ENCODE assay signal across 11 cellular contexts in the genomic region with DNA sequence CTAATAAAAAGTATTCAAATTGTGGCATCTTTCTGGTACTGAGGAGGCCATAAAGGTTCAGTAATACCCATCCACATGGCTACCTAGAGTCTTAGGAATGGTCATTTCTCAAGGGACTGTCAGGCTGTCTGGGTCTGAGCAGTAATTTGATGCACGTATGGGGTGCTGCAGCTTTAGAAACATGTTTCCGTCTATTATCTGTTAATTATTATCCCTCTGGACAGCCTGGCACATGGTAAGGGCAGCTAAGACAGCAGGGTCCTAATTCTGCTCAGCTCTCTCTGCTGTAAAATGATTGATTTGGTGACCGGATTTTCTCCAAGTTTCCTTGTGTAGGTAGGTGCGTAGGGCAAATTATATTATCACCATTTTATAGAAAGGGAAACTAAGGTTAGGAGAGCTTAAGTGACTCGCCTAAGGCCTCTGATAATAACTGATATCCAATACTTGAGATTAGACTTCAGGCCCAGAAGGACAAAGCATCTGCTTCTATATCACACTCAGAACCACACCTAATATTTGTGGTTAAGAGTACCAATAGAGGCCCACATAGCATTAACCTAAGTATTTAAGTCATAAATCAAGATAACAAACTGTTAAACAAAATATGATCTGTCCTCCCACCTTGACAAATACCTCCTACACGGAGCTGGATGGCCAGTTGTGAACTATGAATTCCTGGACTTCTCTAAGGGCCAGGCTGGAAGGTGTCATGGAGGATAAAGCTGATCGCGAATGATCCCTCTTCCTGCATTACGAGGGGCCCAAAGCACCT. TPM values are rescaled to one million over a fixed set of nuclear protein-coding genes. Genes with fewer than 3 reads are reported as not detected.
DNase-seq lines count a peak whose midpoint lies in the region; ATAC-seq, FAIRE-seq and TF ChIP-seq lines count a peak whose summit lies in the region.
"Had no signal": no experiment of that assay in that cellular context is flagged by ENCODE, and none has a peak within 500 bp of the region (broad histone marks: within the 10 kb centered on the region; RNA-seq: fewer than 3 reads in every experiment).

No MANE protein-coding gene starts in this region.

- no peak for FAIRE-seq in HepG2 (lab: Jason Lieb, UNC)
- FAIRE-seq: kidney had no signal

- H3K27ac ChIP-seq in HepG2 (ENCODE audit: extremely low read length, insufficient read depth, low read length) (no peak overlapping the region), right lobe of liver (no peak overlapping the region)

- no TSS peak for BruUV-seq in HepG2 (replicated peaks; lab: Mats Ljungman, UMichigan)

- DNase-seq in HepG2 (ENCODE audit: low spot score), result no peak
- no peak for DNase-seq in right lobe of liver
- DNase-seq in activated T-helper 2 cell treated with anti-CD3 and anti-CD28 coated beads, Interferon-gamma antibody, Interleukin-2, Interleukin-4, amounts not matched to agents 10 μg/mL and 5 μg/mL and 100 μg/mL, durations not matched to agents 14 hours and 24 hours and 36 hours (ENCODE audit: low spot score), result no peak
- peak; percentile 81 for DNase-seq in kidney tubule cell (ENCODE audit: low spot score)
- DNase-seq in GDM1 (lab: John Stamatoyannopoulos, UW), result no peak
- DNase-seq in sciatic nerve (ENCODE audit: low spot score), result no peak
- DNase-seq in mucosa of descending colon, result no peak
- DNase-seq: kidney; stimulated activated CD4-positive, alpha-beta T cell treated with anti-CD3 and anti-CD28 coated beads, Interleukin-4, amount 100 ng/mL, for 24 hours; substantia nigra had no signal

- TF ChIP-seq CTCF in HepG2 (CRISPR knock-in tag; IDR thresholded peaks at IDR 0.05), result no peak
- no peak for TF ChIP-seq CTCF in right lobe of liver (IDR thresholded peaks at IDR 0.05)
- TF ChIP-seq CTCF in mucosa of descending colon (IDR thresholded peaks at IDR 0.05), result no peak

- H3K4me1 ChIP-seq in HepG2 (ENCODE audit: insufficient read depth, low read length), result peaks cover 34% of the 10 kb centered on the region
- H3K4me1 ChIP-seq in right lobe of liver, result peaks cover 0 to 18% (median 3%) of the 10 kb centered on the region in 4 donors
- peaks cover 8% of the 10 kb centered on the region for H3K4me1 ChIP-seq in mucosa of descending colon (ENCODE audit: low read depth)

- no peak for ATAC-seq in HepG2
- no peak for ATAC-seq in right lobe of liver
- no peak for ATAC-seq in GM21528 (IDR thresholded peaks at IDR 0.05; ENCODE audit: low FRiP score, unreplicated experiment)
- no peak for ATAC-seq in sciatic nerve
- no peak for ATAC-seq in mucosa of descending colon

- intact Hi-C loops in HepG2 (cut with micrococcal nuclease; ENCODE audit: unreplicated experiment), result no loop called here
- intact Hi-C loops in right lobe of liver (cut with DNase I), result no loop called here
- intact Hi-C loops in activated T-helper 2 cell treated with anti-CD3 and anti-CD28 coated beads, Interferon-gamma antibody, Interleukin-2, Interleukin-4, amounts not matched to agents 10 μg/mL and 5 μg/mL and 100 μg/mL, durations not matched to agents 14 hours and 24 hours and 36 hours (cut with micrococcal nuclease), result no loop called here
- intact Hi-C loops in sciatic nerve (cut with DNase I), result no loop called here
- intact Hi-C loops in mucosa of descending colon (cut with DNase I, micrococcal nuclease), result loop anchor here in 1 of 2 donors (10.0 kb wide), 1 partner anchor 104 kb away; no protein-coding TSS in a partner anchor

- H3K9me3 Mint-ChIP-seq in activated T-helper 2 cell treated with anti-CD3 and anti-CD28 coated beads, Interferon-gamma antibody, Interleukin-2, Interleukin-4, amounts not matched to agents 10 μg/mL and 5 μg/mL and 100 μg/mL, durations not matched to agents 14 hours and 24 hours and 36 hours, result no peaks in the 10 kb centered on the region

- TF ChIP-seq POLR2A in HepG2 (IDR thresholded peaks at IDR 0.05; ENCODE audit: insufficient read depth in 1 of 2, low read depth in 2 of 2, low read length in 2 of 2) (no peak), right lobe of liver (IDR thresholded peaks at IDR 0.05) (no peak)

- in situ Hi-C loops in HepG2 (cut with HindIII; ENCODE audit: extremely low pct_ligation_motif_present, low pct_unique_long_range_greater_than_20kb), result no loop called here

- peaks cover 19% of the 10 kb centered on the region for H3K79me2 ChIP-seq in HepG2 (ENCODE audit: insufficient read depth, low read length)

- peaks cover 11% of the 10 kb centered on the region for H3K4me1 Mint-ChIP-seq in activated T-helper 2 cell treated with anti-CD3 and anti-CD28 coated beads, Interferon-gamma antibody, Interleukin-2, Interleukin-4, amounts not matched to agents 10 μg/mL and 5 μg/mL and 100 μg/mL, durations not matched to agents 14 hours and 24 hours and 36 hours (ENCODE audit: low read depth)

- TF ChIP-seq EP300 in HepG2 (IDR thresholded peaks at IDR 0.05; ENCODE audit: low read depth in 2 of 2, low read length in 2 of 2) (no peak), HepG2 (CRISPR knock-in tag; IDR thresholded peaks at IDR 0.05; ENCODE audit: borderline replicate concordance) (no peak)

- H3K9ac ChIP-seq in HepG2 (ENCODE audit: insufficient read depth, low read depth, low read length), result no peak overlapping the region

- POLR2A ChIA-PET in HepG2 (lab: Yijun Ruan, JAX), result interaction anchor here (0.7 to 1.0 kb wide), 2 partner anchors 16 to 18 kb away, joined by 3 read pairs; no protein-coding TSS in a partner anchor

- no peaks in the 10 kb centered on the region for H3K36me3 ChIP-seq in HepG2 (replicated peaks in 1 of 2; ENCODE audit: control insufficient read depth in 1 of 2, insufficient read depth in 2 of 2, low read length in 2 of 2)
- H3K36me3 ChIP-seq in right lobe of liver, result no peaks in the 10 kb centered on the region
- no peaks in the 10 kb centered on the region for H3K36me3 ChIP-seq in mucosa of descending colon (ENCODE audit: low read depth)

- H3K4me3 Mint-ChIP-seq in activated T-helper 2 cell treated with anti-CD3 and anti-CD28 coated beads, Interferon-gamma antibody, Interleukin-2, Interleukin-4, amounts not matched to agents 10 μg/mL and 5 μg/mL and 100 μg/mL, durations not matched to agents 14 hours and 24 hours and 36 hours (ENCODE audit: low read depth), result peak overlapping the region; percentile 94

- CTCF ChIA-PET in HepG2 (lab: Yijun Ruan, JAX; ENCODE audit: low intra/inter-chr PET ratio, low total read pairs), result no interaction called here

- no peak overlapping the region for H2AFZ ChIP-seq in HepG2 (ENCODE audit: low read length)

- no peak for TF ChIP-seq RAD21 in HepG2 (CRISPR knock-in tag; IDR thresholded peaks at IDR 0.05)

- no peak overlapping the region for H3K27ac Mint-ChIP-seq in activated T-helper 2 cell treated with anti-CD3 and anti-CD28 coated beads, Interferon-gamma antibody, Interleukin-2, Interleukin-4, amounts not matched to agents 10 μg/mL and 5 μg/mL and 100 μg/mL, durations not matched to agents 14 hours and 24 hours and 36 hours

- 0 out of 6 replicates have a peak overlapping the region, but pooled peaks of 1 of the 3 experiments have one; percentile 6 for H3K4me3 ChIP-seq in HepG2 (replicated peaks in 1 of 3; ENCODE audit: insufficient read depth in 1 of 3, low read depth in 2 of 3, low read length in 3 of 3)
- H3K4me3 ChIP-seq in right lobe of liver, result no peak overlapping the region
- no peak overlapping the region for H3K4me3 ChIP-seq in mucosa of descending colon

- no peaks in the 10 kb centered on the region for H3K27me3 Mint-ChIP-seq in activated T-helper 2 cell treated with anti-CD3 and anti-CD28 coated beads, Interferon-gamma antibody, Interleukin-2, Interleukin-4, amounts not matched to agents 10 μg/mL and 5 μg/mL and 100 μg/mL, durations not matched to agents 14 hours and 24 hours and 36 hours (ENCODE audit: low read depth)

- peak overlapping the region; percentile 94 for H3K4me2 ChIP-seq in HepG2 (ENCODE audit: low read depth, low read length)

- peaks cover 12% of the 10 kb centered on the region for H4K20me1 ChIP-seq in HepG2 (ENCODE audit: insufficient read depth, low read length)

- H3K9me3 ChIP-seq in HepG2 (ENCODE audit: low read length) (no peaks in the 10 kb centered on the region), right lobe of liver (no peaks in the 10 kb centered on the region), mucosa of descending colon (no peaks in the 10 kb centered on the region)

- H3K27me3 ChIP-seq in HepG2 (ENCODE audit: control insufficient read depth in 1 of 2, insufficient read depth in 2 of 2, low read length in 2 of 2) (no peaks in the 10 kb centered on the region; a peak in 1 of 5 replicates), right lobe of liver (no peaks in the 10 kb centered on the region)

- H3K36me3 Mint-ChIP-seq in activated T-helper 2 cell treated with anti-CD3 and anti-CD28 coated beads, Interferon-gamma antibody, Interleukin-2, Interleukin-4, amounts not matched to agents 10 μg/mL and 5 μg/mL and 100 μg/mL, durations not matched to agents 14 hours and 24 hours and 36 hours (ENCODE audit: low read depth), result peaks cover 12% of the 10 kb centered on the region

- 44% methylated on average over 6 of the region's 9 CpGs for WGBS in HepG2 (ENCODE audit: low lambda C conversion rate)
- 83% methylated on average over 6 of the region's 9 CpGs for WGBS in right lobe of liver (ENCODE audit: insufficient coverage, low coverage, low lambda C conversion rate, missing lambda C conversion rate)

RNA-seq across cellular contexts. Expression of a gene that starts 2.9 kb away (rescaled TPM):
- 7.1 and 7.2 TPM in 2 replicates for total RNA-seq in HepG2 (2016; rRNA removed; fragmentation: Illumina TruSeq; extraction: Trizol)
- 1.4 and 1.9 TPM in 2 replicates for total RNA-seq in HepG2 (2016; cell fraction: cytosol; rRNA removed; fragmentation: Illumina TruSeq; extraction: Trizol; ENCODE audit: low read depth)
- total RNA-seq in HepG2 (2016; cell fraction: insoluble cytoplasmic fraction; rRNA removed; fragmentation: Illumina TruSeq; extraction: Trizol), result 6.7 and 7.3 TPM in 2 replicates
- total RNA-seq in HepG2 (2016; cell fraction: membrane; rRNA removed; fragmentation: Illumina TruSeq; extraction: Trizol), result 7.5 and 7.8 TPM in 2 replicates
- total RNA-seq in HepG2 (2016; cell fraction: nucleus; rRNA removed; fragmentation: Illumina TruSeq; extraction: Trizol), result 5.0 and 5.5 TPM in 2 replicates
- 6.1 and 6.4 TPM in 2 replicates for polyA plus RNA-seq in HepG2 (2011; rRNA removed)
- polyA plus RNA-seq in HepG2 (2011; cell fraction: cytosol; rRNA removed), result 5.4 and 6.0 TPM in 2 replicates
- polyA plus RNA-seq in HepG2 (2011; cell fraction: nucleus; rRNA removed), result 6.1 and 7.1 TPM in 2 replicates
- polyA plus RNA-seq in HepG2 (2012), result 7.0 and 8.6 TPM in 2 replicates
- polyA plus RNA-seq in HepG2 (2016; cell fraction: cytosol; fragmentation: Illumina TruSeq; extraction: Trizol; ENCODE audit: low read depth), result 1.1 and 1.2 TPM in 2 replicates
- polyA plus RNA-seq in HepG2 (2016; cell fraction: insoluble cytoplasmic fraction; fragmentation: Illumina TruSeq; extraction: Trizol; ENCODE audit: low read depth), result 7.0 TPM in 2 replicates
- 5.1 and 5.2 TPM in 2 replicates for polyA plus RNA-seq in HepG2 (2016; cell fraction: membrane; fragmentation: Illumina TruSeq; extraction: Trizol; ENCODE audit: low read depth)
- polyA plus RNA-seq in HepG2 (2016; cell fraction: nucleus; fragmentation: Illumina TruSeq; extraction: Trizol; ENCODE audit: insufficient read depth, low read depth), result 4.5 and 5.1 TPM in 2 replicates
- 9.6 and 21.8 TPM in 2 replicates for polyA minus RNA-seq in HepG2 (2011; rRNA and poly(A)+ RNA removed; ENCODE audit: low replicate concordance)
- 12.2 and 14.8 TPM in 2 replicates for polyA minus RNA-seq in HepG2 (2011; cell fraction: cytosol; rRNA and poly(A)+ RNA removed)
- polyA minus RNA-seq in HepG2 (2011; cell fraction: nucleus; rRNA and poly(A)+ RNA removed), result 18.2 and 20.6 TPM in 2 replicates
- total RNA-seq in right lobe of liver, result 10 to 100 TPM in 1 of 6 experiments, 1 to 10 TPM in 5; 2.4 to 17.6 (median 4.5) TPM
- 13.7 and 14.0 TPM in 2 replicates for total RNA-seq in activated T-helper 2 cell treated with anti-CD3 and anti-CD28 coated beads, Interferon-gamma antibody, Interleukin-2, Interleukin-4, amounts not matched to agents 10 μg/mL and 5 μg/mL and 100 μg/mL, durations not matched to agents 14 hours and 24 hours and 36 hours
- total RNA-seq in sciatic nerve, result 16.4 TPM
- total RNA-seq in mucosa of descending colon, result 10 to 100 TPM; 12.4 to 14.4 (median 14.2) TPM
